ENCODE assay signal across 1 cellular context in the genomic region with DNA sequence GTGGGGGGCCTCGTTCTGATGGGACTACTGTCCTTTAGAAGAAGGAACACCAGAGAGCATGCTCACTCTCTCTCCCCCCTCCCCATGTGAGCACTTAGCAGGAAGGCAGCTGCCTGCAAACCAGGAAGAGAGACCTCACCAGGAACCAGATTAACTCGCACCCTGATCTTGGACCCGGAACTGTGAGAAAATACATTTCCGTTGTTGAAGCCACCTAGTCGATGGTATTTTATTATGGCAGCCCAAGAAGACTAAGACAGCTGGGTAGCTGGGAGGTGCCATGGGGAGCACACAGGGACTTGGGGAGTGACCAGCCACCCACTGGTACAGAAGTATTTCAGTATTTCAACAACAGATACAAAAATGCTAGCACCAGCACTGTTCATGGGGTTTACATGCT.
TF ChIP-seq lines count a peak whose summit lies in the region.

No MANE protein-coding gene starts in this region.

TF ChIP-seq in WTC11, 78 proteins besides CTCF, POLR2A, EP300 and RAD21:
- no peak for TF ChIP-seq ARID4B (CRISPR knock-in tag; IDR thresholded peaks at IDR 0.05; ENCODE audit: borderline replicate concordance)
- no peak for TF ChIP-seq CREM (CRISPR knock-in tag; IDR thresholded peaks at IDR 0.05)
- no peak for TF ChIP-seq ZNF317 (CRISPR knock-in tag; IDR thresholded peaks at IDR 0.05; ENCODE audit: borderline replicate concordance, low read depth)
- no peak for TF ChIP-seq NR3C1 (CRISPR knock-in tag; conservative IDR thresholded peaks at IDR 0.05; ENCODE audit: low read depth)
- TF ChIP-seq ZNF423 (CRISPR knock-in tag; IDR thresholded peaks at IDR 0.05), result no peak
